Comparison of ENCODE assay signal across 17 cellular contexts in the genomic region with DNA sequence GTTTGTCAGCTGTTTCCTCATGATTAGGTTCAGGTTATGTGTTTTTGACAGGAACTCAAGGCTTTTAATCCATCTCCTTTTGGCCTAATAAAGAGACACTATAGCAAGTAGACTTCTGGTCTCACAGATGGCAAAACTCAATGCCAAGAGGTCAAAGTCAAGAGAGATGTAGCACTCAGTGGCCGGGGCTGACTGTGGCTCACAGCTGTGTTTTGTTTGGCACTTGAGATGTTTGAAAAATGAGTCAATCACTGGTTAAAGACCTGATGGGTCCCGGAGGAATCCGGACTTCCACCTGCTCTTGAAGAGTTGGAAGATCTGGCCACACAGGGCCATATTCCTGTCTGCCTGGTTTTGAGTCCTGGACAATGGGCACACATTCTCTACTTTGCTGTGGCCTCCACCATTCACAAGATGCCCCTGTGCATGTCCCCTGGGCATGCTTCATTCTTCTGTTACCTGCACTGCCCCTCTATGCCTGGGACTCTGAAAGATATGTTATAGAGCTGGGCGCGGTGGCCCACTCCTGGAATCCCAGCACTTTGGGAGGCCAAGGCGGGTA.
A peak's percentile ranks its signal among the peaks of the same experiment; 100 is the strongest.
DNase-seq lines count a peak whose midpoint lies in the region; ATAC-seq, FAIRE-seq and TF ChIP-seq lines count a peak whose summit lies in the region.
"Had no signal": no experiment of that assay in that cellular context is flagged by ENCODE, and none has a peak within 500 bp of the region (broad histone marks: within the 10 kb centered on the region; RNA-seq: fewer than 3 reads in every experiment).

No MANE protein-coding gene starts in this region.

- CTCF ChIA-PET in activated naive CD4-positive, alpha-beta T cell treated with anti-CD3 and anti-CD28 coated beads, Interleukin-2, amount 10 ng/mL, durations not matched to agents 7 days and 5 days (lab: Charles Lee), result no interaction called here

- H3K4me3 ChIP-seq in epithelial cell of proximal tubule (ENCODE audit: low read depth, low read length), result no peak overlapping the region
- H3K4me3 ChIP-seq in pancreas, result no peak overlapping the region

- no peak for FAIRE-seq in pancreas (lab: Jason Lieb, UNC)
- FAIRE-seq: colon had no signal

- intact Hi-C loops in pancreas (cut with DNase I) (no loop called here), natural killer cell (cut with micrococcal nuclease) (no loop called here)

- no peaks in the 10 kb centered on the region for H3K27me3 ChIP-seq in pancreas

- no peak overlapping the region for H3K27ac Mint-ChIP-seq in activated naive CD4-positive, alpha-beta T cell treated with anti-CD3 and anti-CD28 coated beads, Interleukin-2, amount 10 ng/mL, durations not matched to agents 7 days and 5 days
- no peak overlapping the region for H3K27ac Mint-ChIP-seq in natural killer cell
- H3K27ac Mint-ChIP-seq: activated CD8-positive, alpha-beta memory T cell treated with anti-CD3 and anti-CD28 coated beads, Interleukin-2, amount 10 ng/mL, durations not matched to agents 7 days and 5 days; H9 had no signal

- no peak for TF ChIP-seq CTCF in epithelial cell of proximal tubule (conservative IDR thresholded peaks at IDR 0.05; ENCODE audit: low read depth, low read length)
- TF ChIP-seq CTCF in pancreas (IDR thresholded peaks at IDR 0.05), result no peak
- TF ChIP-seq CTCF in natural killer cell (IDR thresholded peaks at IDR 0.05), result no peak

- WGBS in pancreas, 2 donors, result 62 to 63% methylated on average over 6 of the region's 6 CpGs

- no peak overlapping the region for H3K4me3 Mint-ChIP-seq in activated naive CD4-positive, alpha-beta T cell treated with anti-CD3 and anti-CD28 coated beads, Interleukin-2, amount 10 ng/mL, durations not matched to agents 7 days and 5 days
- no peak overlapping the region for H3K4me3 Mint-ChIP-seq in natural killer cell
- H3K4me3 Mint-ChIP-seq: activated CD8-positive, alpha-beta memory T cell treated with anti-CD3 and anti-CD28 coated beads, Interleukin-2, amount 10 ng/mL, durations not matched to agents 7 days and 5 days; H9 had no signal

- H3K27ac ChIP-seq in pancreas, result no peak overlapping the region
- H3K27ac ChIP-seq: 22Rv1 had no signal

- no peaks in the 10 kb centered on the region for H3K9me3 Mint-ChIP-seq in activated naive CD4-positive, alpha-beta T cell treated with anti-CD3 and anti-CD28 coated beads, Interleukin-2, amount 10 ng/mL, durations not matched to agents 7 days and 5 days
- no peaks in the 10 kb centered on the region for H3K9me3 Mint-ChIP-seq in natural killer cell
- H3K9me3 Mint-ChIP-seq: H9 had no signal

- H3K4me1 Mint-ChIP-seq in activated naive CD4-positive, alpha-beta T cell treated with anti-CD3 and anti-CD28 coated beads, Interleukin-2, amount 10 ng/mL, durations not matched to agents 7 days and 5 days, result no peaks in the 10 kb centered on the region
- peaks cover 0 to 7% of the 10 kb centered on the region in 2 donors for H3K4me1 Mint-ChIP-seq in natural killer cell
- H3K4me1 Mint-ChIP-seq: activated CD8-positive, alpha-beta memory T cell treated with anti-CD3 and anti-CD28 coated beads, Interleukin-2, amount 10 ng/mL, durations not matched to agents 7 days and 5 days had no signal

- peak; percentile 32 for DNase-seq in DMS153 (lab: John Stamatoyannopoulos, UW)
- no peak for DNase-seq in DMS153 treated with DMSO at 0.1 percent for 48 hours (lab: John Stamatoyannopoulos, UW; ENCODE audit: unreplicated experiment)
- DNase-seq in NCI-H2196 treated with DMSO at 0.1 percent for 48 hours (lab: John Stamatoyannopoulos, UW; ENCODE audit: unreplicated experiment), result peak; percentile 54
- DNase-seq in epithelial cell of proximal tubule (ENCODE audit: low read depth), result peak; percentile 20
- DNase-seq in pancreas, result no peak
- no peak for DNase-seq in activated naive CD4-positive, alpha-beta T cell treated with anti-CD3 and anti-CD28 coated beads, Interleukin-2, amount 10 ng/mL, durations not matched to agents 7 days and 5 days
- no peak for DNase-seq in natural killer cell
- DNase-seq: activated CD8-positive, alpha-beta memory T cell treated with anti-CD3 and anti-CD28 coated beads, Interleukin-2, amount 10 ng/mL, durations not matched to agents 7 days and 5 days; activated gamma-delta T cell; amniotic stem cell; C1 segment of cervical spinal cord; H9; right cardiac atrium; stimulated activated CD4-positive, alpha-beta T cell treated with anti-CD3 and anti-CD28 coated beads, Interleukin-1b, Interleukin-23, amount 100 ng/mL, for 48 hours had no signal

- peaks cover 0 to 17% (median 0%) of the 10 kb centered on the region in 3 donors for H3K4me1 ChIP-seq in pancreas

- no peaks in the 10 kb centered on the region for H3K27me3 Mint-ChIP-seq in activated naive CD4-positive, alpha-beta T cell treated with anti-CD3 and anti-CD28 coated beads, Interleukin-2, amount 10 ng/mL, durations not matched to agents 7 days and 5 days
- H3K27me3 Mint-ChIP-seq in natural killer cell (ENCODE audit: low read depth in 2 of 2), result no peaks in the 10 kb centered on the region
- H3K27me3 Mint-ChIP-seq: activated CD8-positive, alpha-beta memory T cell treated with anti-CD3 and anti-CD28 coated beads, Interleukin-2, amount 10 ng/mL, durations not matched to agents 7 days and 5 days had no signal

- peak in 3 of 4 donors; percentile 60 to 77 (median 60) for ATAC-seq in pancreas
- no peak for ATAC-seq in natural killer cell
- ATAC-seq in HG03520 (IDR thresholded peaks at IDR 0.05; ENCODE audit: unreplicated experiment), result no peak
- ATAC-seq: activated CD8-positive, alpha-beta memory T cell treated with anti-CD3 and anti-CD28 coated beads, Interleukin-2, amount 10 ng/mL, durations not matched to agents 7 days and 5 days; right cardiac atrium had no signal

- no peaks in the 10 kb centered on the region for H3K9me3 ChIP-seq in pancreas

- no peaks in the 10 kb centered on the region for H3K36me3 Mint-ChIP-seq in activated naive CD4-positive, alpha-beta T cell treated with anti-CD3 and anti-CD28 coated beads, Interleukin-2, amount 10 ng/mL, durations not matched to agents 7 days and 5 days
- H3K36me3 Mint-ChIP-seq in natural killer cell, result no peaks in the 10 kb centered on the region
- H3K36me3 Mint-ChIP-seq: activated CD8-positive, alpha-beta memory T cell treated with anti-CD3 and anti-CD28 coated beads, Interleukin-2, amount 10 ng/mL, durations not matched to agents 7 days and 5 days had no signal

- H3K36me3 ChIP-seq in pancreas, result no peaks in the 10 kb centered on the region

Comparison
In these comparisons a context has a peak if more than half of its experiments do, and no peak if none do; other contexts are left out.
1. DNase-seq: peak in DMS153 (single experiment), NCI-H2196 treated with DMSO at 0.1 percent for 48 hours (single experiment) and epithelial cell of proximal tubule (single experiment); none in DMS153 treated with DMSO at 0.1 percent for 48 hours (single experiment), pancreas (0 of 6), activated naive CD4-positive, alpha-beta T cell treated with anti-CD3 and anti-CD28 coated beads, Interleukin-2, amount 10 ng/mL, durations not matched to agents 7 days and 5 days (single experiment) and natural killer cell (single experiment).
2. ATAC-seq: peak in pancreas (3 of 4); none in natural killer cell (0 of 3) and HG03520 (single experiment).